ENCODE assay signal across 8 cellular contexts in genomic region chr3:128278761-128279593, GRCh38.
A peak's percentile ranks its signal among the peaks of the same experiment; 100 is the strongest.
DNase-seq lines count a peak whose midpoint lies in the region; ATAC-seq and TF ChIP-seq lines count a peak whose summit lies in the region.

No MANE protein-coding gene starts in this region.

- ATAC-seq in heart right ventricle, result peak; percentile 64 to 86 (median 78)

- H3K9me3 ChIP-seq in adipocyte (ENCODE audit: control insufficient read depth, low read length), result no peaks in the 10 kb centered on the region
- no peaks in the 10 kb centered on the region for H3K9me3 ChIP-seq in heart right ventricle

- H3K9ac ChIP-seq in adipocyte (ENCODE audit: low read length), result peak overlapping the region; percentile 66

- H3K4me1 ChIP-seq in adipocyte (ENCODE audit: control insufficient read depth, insufficient read depth, low read length), result peaks cover 48% of the 10 kb centered on the region
- H3K4me1 ChIP-seq in heart right ventricle, result peaks cover 15 to 73% (median 42%) of the 10 kb centered on the region in 9 donors

- H3K27ac ChIP-seq in heart right ventricle, result peak overlapping the region in 4 of 10 donors; percentile 8 to 26 (median 18)

- H3K4me3 ChIP-seq in adipocyte (ENCODE audit: low read length) (peak overlapping the region; percentile 43), heart right ventricle (peak overlapping the region in 1 of 10 donors; percentile 9), retinal pigment epithelial cell (ENCODE audit: low read length) (no peak overlapping the region)

- H3K27me3 ChIP-seq in adipocyte (replicated peaks; ENCODE audit: control insufficient read depth, insufficient read depth, low read length) (no peaks in the 10 kb centered on the region), heart right ventricle (no peaks in the 10 kb centered on the region)

- TF ChIP-seq CTCF in heart right ventricle (IDR thresholded peaks at IDR 0.05), result peak in 5 of 9 donors; percentile 6 to 34 (median 19)
- peak; percentile 33 for TF ChIP-seq CTCF in retinal pigment epithelial cell (conservative IDR thresholded peaks at IDR 0.05; ENCODE audit: low read depth, low read length)

- WGBS in heart right ventricle, 2 donors, result 23% methylated on average over 17 of the region's 17 CpGs

- DNase-seq in ELR (ENCODE audit: low read depth) (peak; percentile 78), adipocyte (ENCODE audit: low read depth) (peak; percentile 95), heart right ventricle (peak; percentile 68 to 78), retinal pigment epithelial cell (ENCODE audit: low read depth) (peak; percentile 29), NCI-H226 (no peak), RPMI8226 (no peak), HT-29 (ENCODE audit: low spot score) (no peak), T-helper 2 cell (no peak)

- no peaks in the 10 kb centered on the region for H3K36me3 ChIP-seq in adipocyte (ENCODE audit: control insufficient read depth, insufficient read depth, low read length, severe bottlenecking)
- peaks cover 0 to 13% (median 0%) of the 10 kb centered on the region in 9 donors for H3K36me3 ChIP-seq in heart right ventricle

- intact Hi-C loops in heart right ventricle (cut with DNase I), result no loop called here

Comparison
In these comparisons a context has a peak if more than half of its experiments do, and no peak if none do; other contexts are left out.
1. DNase-seq: peak in ELR (single experiment), adipocyte (single experiment), heart right ventricle (2 of 2) and retinal pigment epithelial cell (single experiment); none in NCI-H226 (single experiment), RPMI8226 (single experiment), HT-29 (single experiment) and T-helper 2 cell (0 of 5).